ENCODE assay signal across 8 cellular contexts in the genomic region with DNA sequence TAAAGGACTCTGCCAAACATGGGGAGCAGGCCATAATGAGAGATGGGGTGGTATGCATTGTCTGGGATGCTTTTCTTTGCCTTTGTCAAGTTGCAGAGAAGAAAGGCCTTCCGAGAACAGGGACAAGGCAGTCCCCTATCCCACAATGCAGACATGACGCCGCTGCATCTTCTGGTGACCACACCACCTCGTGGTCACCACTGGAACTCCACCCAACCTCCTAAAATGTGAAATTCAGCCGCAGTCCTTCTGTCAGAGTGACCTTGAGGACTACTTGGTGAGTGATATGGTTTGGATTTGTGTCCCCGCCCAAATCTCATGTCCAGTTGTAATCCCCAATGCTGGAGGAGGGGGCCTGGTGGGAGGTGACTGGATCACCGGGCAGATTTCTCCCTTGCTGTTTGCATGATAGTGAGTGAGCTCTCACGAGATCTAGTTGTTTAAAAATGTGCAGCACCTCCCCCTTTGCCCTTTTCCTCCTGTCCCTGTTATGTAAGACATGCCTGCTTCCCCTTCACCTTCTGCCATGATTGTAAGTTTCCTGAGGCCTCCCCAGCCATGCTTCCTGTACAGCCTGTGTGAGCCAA.
DNase-seq lines count a peak whose midpoint lies in the region; ATAC-seq and TF ChIP-seq lines count a peak whose summit lies in the region.

No MANE protein-coding gene starts in this region.

- DNase-seq in NCI-H2081 (lab: John Stamatoyannopoulos, UW) (peak; percentile 29 to 37), NCI-H2081 treated with DMSO at 0.1 percent for 48 hours (lab: John Stamatoyannopoulos, UW) (no peak), NCI-H345 treated with DMSO at 0.1 percent for 48 hours (lab: John Stamatoyannopoulos, UW; ENCODE audit: unreplicated experiment) (peak; percentile 23), activated T-cell treated with anti-CD3 and anti-CD28 coated beads for 4 hours (peak; percentile 27), fibroblast of pulmonary artery (ENCODE audit: low read depth) (peak; percentile 64), nucleus accumbens (lab: John Stamatoyannopoulos, UW) (peak in 44 of 56 donors; percentile 17 to 77 (median 39))

- H3K4me3 ChIP-seq in fibroblast of pulmonary artery (replicated peaks; ENCODE audit: low read depth, low read length): no peak overlapping the region

- ATAC-seq in HG02571 (IDR thresholded peaks at IDR 0.05; ENCODE audit: unreplicated experiment) (peak; percentile 43), HG03139 (IDR thresholded peaks at IDR 0.05; ENCODE audit: unreplicated experiment) (no peak)

- TF ChIP-seq CTCF in fibroblast of pulmonary artery (IDR thresholded peaks at IDR 0.05; ENCODE audit: low read length, missing control alignments): peak; percentile 86
